9 cellular contexts compared by ENCODE assay signal in the genomic region with DNA sequence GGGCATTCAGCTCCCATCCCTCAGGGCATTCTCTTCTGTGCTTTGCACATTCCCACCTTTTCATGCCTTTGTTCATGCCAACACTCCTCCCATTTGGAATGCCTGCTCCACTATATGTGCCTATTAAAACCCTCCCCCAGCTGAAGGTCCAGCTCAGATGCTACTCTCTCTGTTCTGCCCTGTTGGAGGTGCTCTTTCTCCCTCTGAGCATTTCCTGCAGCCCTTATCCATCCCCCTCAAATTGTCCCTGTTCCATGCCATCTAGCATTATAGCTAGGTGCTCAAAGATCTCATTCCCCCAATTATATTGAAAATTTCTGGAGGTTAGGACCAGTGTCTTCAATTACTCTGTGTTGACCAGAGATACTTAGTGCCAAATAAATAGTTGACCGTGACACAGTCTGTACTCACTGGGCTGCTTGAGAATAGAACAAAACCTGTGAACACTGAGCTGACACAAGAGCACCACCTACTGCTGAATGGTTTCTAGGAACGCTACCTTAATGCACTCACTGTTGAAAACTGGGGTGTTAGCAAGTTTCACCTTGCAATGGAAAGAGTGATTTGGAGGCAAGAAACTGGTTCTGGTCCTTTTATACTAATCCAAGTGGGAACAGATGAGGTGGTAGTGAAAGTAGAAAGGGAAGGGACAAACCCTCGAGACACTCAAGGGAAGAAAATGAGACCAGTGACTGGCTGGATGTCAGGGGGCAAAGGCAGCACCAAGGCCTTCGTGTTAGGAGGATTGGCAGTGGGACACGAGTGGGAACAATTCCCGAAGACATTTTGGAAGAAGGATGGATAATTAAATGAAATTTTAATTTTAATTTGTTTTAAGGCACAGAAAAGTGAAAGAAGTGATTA.
DNase-seq lines count a peak whose midpoint lies in the region; ATAC-seq and TF ChIP-seq lines count a peak whose summit lies in the region.
"Had no signal": no experiment of that assay in that cellular context is flagged by ENCODE, and none has a peak within 500 bp of the region (broad histone marks: within the 10 kb centered on the region; RNA-seq: fewer than 3 reads in every experiment).

No MANE protein-coding gene starts in this region.

- H3K27me3 ChIP-seq in DOHH2 (ENCODE audit: control insufficient read depth, low read length) (no peaks in the 10 kb centered on the region), vagina (no peaks in the 10 kb centered on the region)

- H3K27ac ChIP-seq in DOHH2 (ENCODE audit: low read depth, low read length) (no peak overlapping the region), vagina (no peak overlapping the region)

- intact Hi-C loops in vagina (cut with DNase I): no loop called here
- intact Hi-C loops in activated T-helper 2 cell treated with anti-CD3 and anti-CD28 coated beads, Interferon-gamma antibody, Interleukin-2, Interleukin-4, amounts not matched to agents 10 μg/mL and 5 μg/mL and 100 μg/mL, durations not matched to agents 14 hours and 24 hours and 36 hours (cut with micrococcal nuclease): no loop called here

- H3K9me3 ChIP-seq in DOHH2 (ENCODE audit: control insufficient read depth, insufficient read depth, low read length) (no peaks in the 10 kb centered on the region), vagina (no peaks in the 10 kb centered on the region)

- no peaks in the 10 kb centered on the region for H4K20me1 ChIP-seq in DOHH2 (ENCODE audit: control insufficient read depth, insufficient read depth, low read depth, low read length)

- no peaks in the 10 kb centered on the region for H3K9me3 Mint-ChIP-seq in activated T-helper 17 cell treated with anti-CD3 and anti-CD28 coated beads, Interleukin-2, amount 50 U/mL, for 72 hours
- no peaks in the 10 kb centered on the region for H3K9me3 Mint-ChIP-seq in activated T-helper 2 cell treated with anti-CD3 and anti-CD28 coated beads, Interferon-gamma antibody, Interleukin-2, Interleukin-4, amounts not matched to agents 10 μg/mL and 5 μg/mL and 100 μg/mL, durations not matched to agents 14 hours and 24 hours and 36 hours
- H3K9me3 Mint-ChIP-seq: memory B cell had no signal

- H3K4me3 ChIP-seq in DOHH2 (ENCODE audit: low read length) (no peak overlapping the region), vagina (no peak overlapping the region)

- no peaks in the 10 kb centered on the region for H3K36me3 ChIP-seq in DOHH2 (ENCODE audit: control insufficient read depth, low read length)
- H3K36me3 ChIP-seq in vagina: no peaks in the 10 kb centered on the region

- H3K27ac Mint-ChIP-seq in activated T-helper 17 cell treated with anti-CD3 and anti-CD28 coated beads, Interleukin-2, amount 50 U/mL, for 72 hours: no peak overlapping the region
- H3K27ac Mint-ChIP-seq in activated T-helper 2 cell treated with anti-CD3 and anti-CD28 coated beads, Interferon-gamma antibody, Interleukin-2, Interleukin-4, amounts not matched to agents 10 μg/mL and 5 μg/mL and 100 μg/mL, durations not matched to agents 14 hours and 24 hours and 36 hours: no peak overlapping the region
- H3K27ac Mint-ChIP-seq: memory B cell had no signal

- H3F3A ChIP-seq in DOHH2 (ENCODE audit: control insufficient read depth, insufficient read depth): no peaks in the 10 kb centered on the region

- peak; percentile 43 for DNase-seq in LHCN-M2 (ENCODE audit: low read depth)
- DNase-seq in inferior parietal cortex (ENCODE audit: extremely low spot score): peak; percentile 63
- peak in 1 of 2 donors; percentile 71 for DNase-seq in vagina (ENCODE audit: extremely low spot score in 2 of 2)
- DNase-seq in HK-2 (ENCODE audit: unreplicated experiment): no peak
- no peak for DNase-seq in activated CD4-positive, CD25-positive, alpha-beta regulatory T cell treated with anti-CD3 and anti-CD28 coated beads, Interleukin-2, amount 50 U/mL, for 72 hours
- DNase-seq in activated T-helper 2 cell treated with anti-CD3 and anti-CD28 coated beads, Interferon-gamma antibody, Interleukin-2, Interleukin-4, amounts not matched to agents 10 μg/mL and 5 μg/mL and 100 μg/mL, durations not matched to agents 14 hours and 24 hours and 36 hours (ENCODE audit: low spot score): no peak

- peak; percentile 29 for ATAC-seq in activated T-helper 17 cell treated with anti-CD3 and anti-CD28 coated beads, Interleukin-2, amount 50 U/mL, for 72 hours (replicated peaks)

- peak; percentile 26 for TF ChIP-seq CTCF in DOHH2 (IDR thresholded peaks at IDR 0.05; ENCODE audit: low read depth, low read length, poor library complexity, severe bottlenecking)
- peak; percentile 29 to 40 (median 30) for TF ChIP-seq CTCF in vagina (IDR thresholded peaks at IDR 0.05)

- H3K4me1 Mint-ChIP-seq in activated T-helper 17 cell treated with anti-CD3 and anti-CD28 coated beads, Interleukin-2, amount 50 U/mL, for 72 hours: no peaks in the 10 kb centered on the region
- no peaks in the 10 kb centered on the region for H3K4me1 Mint-ChIP-seq in activated T-helper 2 cell treated with anti-CD3 and anti-CD28 coated beads, Interferon-gamma antibody, Interleukin-2, Interleukin-4, amounts not matched to agents 10 μg/mL and 5 μg/mL and 100 μg/mL, durations not matched to agents 14 hours and 24 hours and 36 hours (ENCODE audit: low read depth)
- H3K4me1 Mint-ChIP-seq: memory B cell had no signal

- H3K27me3 Mint-ChIP-seq in activated T-helper 17 cell treated with anti-CD3 and anti-CD28 coated beads, Interleukin-2, amount 50 U/mL, for 72 hours: peaks cover 13% of the 10 kb centered on the region
- H3K27me3 Mint-ChIP-seq in activated T-helper 2 cell treated with anti-CD3 and anti-CD28 coated beads, Interferon-gamma antibody, Interleukin-2, Interleukin-4, amounts not matched to agents 10 μg/mL and 5 μg/mL and 100 μg/mL, durations not matched to agents 14 hours and 24 hours and 36 hours (ENCODE audit: low read depth): no peaks in the 10 kb centered on the region

- no peak overlapping the region for H3K4me2 ChIP-seq in DOHH2 (ENCODE audit: low read length)

- TF ChIP-seq POLR2A in vagina (IDR thresholded peaks at IDR 0.05): no peak

- H3K79me2 ChIP-seq in DOHH2 (ENCODE audit: control insufficient read depth, low read length): no peaks in the 10 kb centered on the region

- H3K4me1 ChIP-seq in DOHH2 (ENCODE audit: control insufficient read depth, low read length): no peaks in the 10 kb centered on the region
- H3K4me1 ChIP-seq in vagina: peaks cover 23% of the 10 kb centered on the region

- H3K4me3 Mint-ChIP-seq in activated T-helper 17 cell treated with anti-CD3 and anti-CD28 coated beads, Interleukin-2, amount 50 U/mL, for 72 hours: no peak overlapping the region
- H3K4me3 Mint-ChIP-seq in activated T-helper 2 cell treated with anti-CD3 and anti-CD28 coated beads, Interferon-gamma antibody, Interleukin-2, Interleukin-4, amounts not matched to agents 10 μg/mL and 5 μg/mL and 100 μg/mL, durations not matched to agents 14 hours and 24 hours and 36 hours (ENCODE audit: low read depth): no peak overlapping the region
- H3K4me3 Mint-ChIP-seq: memory B cell had no signal

- H3K9me2 ChIP-seq in DOHH2 (replicated peaks; ENCODE audit: control insufficient read depth, low read length): no peaks in the 10 kb centered on the region

- H3K36me3 Mint-ChIP-seq in activated T-helper 17 cell treated with anti-CD3 and anti-CD28 coated beads, Interleukin-2, amount 50 U/mL, for 72 hours (ENCODE audit: low read depth): no peaks in the 10 kb centered on the region
- H3K36me3 Mint-ChIP-seq in activated T-helper 2 cell treated with anti-CD3 and anti-CD28 coated beads, Interferon-gamma antibody, Interleukin-2, Interleukin-4, amounts not matched to agents 10 μg/mL and 5 μg/mL and 100 μg/mL, durations not matched to agents 14 hours and 24 hours and 36 hours (ENCODE audit: low read depth): no peaks in the 10 kb centered on the region
- H3K36me3 Mint-ChIP-seq: memory B cell had no signal

Comparison
In these comparisons a context has a peak if more than half of its experiments do, and no peak if none do; other contexts are left out.
1. DNase-seq: peak in LHCN-M2 (single experiment) and inferior parietal cortex (single experiment); none in HK-2 (single experiment), activated CD4-positive, CD25-positive, alpha-beta regulatory T cell treated with anti-CD3 and anti-CD28 coated beads, Interleukin-2, amount 50 U/mL, for 72 hours (single experiment) and activated T-helper 2 cell treated with anti-CD3 and anti-CD28 coated beads, Interferon-gamma antibody, Interleukin-2, Interleukin-4, amounts not matched to agents 10 μg/mL and 5 μg/mL and 100 μg/mL, durations not matched to agents 14 hours and 24 hours and 36 hours (single experiment).